In the genomic region with DNA sequence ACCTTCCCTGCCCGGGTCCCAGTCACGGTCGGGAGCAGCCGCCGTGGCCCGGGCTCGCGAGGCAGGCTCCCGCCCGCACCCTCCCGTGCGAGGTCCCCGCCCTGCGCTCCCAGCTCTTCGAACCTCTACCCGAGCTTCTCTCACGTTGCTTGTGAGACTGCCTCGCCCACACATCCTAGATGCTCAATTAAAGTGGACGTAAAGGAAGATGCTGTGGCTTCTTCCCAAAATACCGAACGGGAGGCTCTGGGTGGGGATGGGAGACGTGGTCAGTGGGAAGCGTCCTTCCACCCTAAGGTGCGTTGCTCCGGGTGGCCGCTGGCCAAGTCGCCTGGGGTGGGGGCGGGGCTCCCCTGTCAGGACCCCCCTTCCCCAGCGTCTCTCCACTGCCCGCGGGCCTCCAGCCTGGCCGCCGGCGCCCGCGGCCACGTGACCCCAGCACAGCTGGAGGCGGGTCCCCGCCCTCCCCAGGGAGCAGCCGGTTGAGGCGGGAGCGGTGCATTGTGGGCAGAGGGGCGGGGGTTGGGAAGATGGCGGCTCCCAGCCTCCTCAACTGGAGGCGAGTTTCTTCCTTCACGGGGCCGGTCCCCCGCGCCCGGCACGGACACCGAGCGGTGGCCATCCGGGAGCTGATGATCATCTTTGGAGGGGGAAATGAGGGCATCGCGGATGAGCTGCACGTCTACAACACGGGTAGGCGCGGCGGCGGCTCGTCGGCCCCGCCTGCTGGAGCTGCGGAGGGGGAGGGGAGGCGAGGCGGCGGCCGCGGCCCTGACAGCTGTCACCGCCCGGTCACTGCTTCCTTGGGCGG, we compare ENCODE assay signal across 8 cellular contexts. TPM values are rescaled to one million over a fixed set of nuclear protein-coding genes. Genes with fewer than 3 reads are reported as not detected.
DNase-seq lines count a peak whose midpoint lies in the region; ATAC-seq and TF ChIP-seq lines count a peak whose summit lies in the region.

TSS of gene HCFC2 (plus strand) at position 501 of the 811 bp plus-strand sequence. CDS start at position 531, 30 bp downstream.

- H3K27ac ChIP-seq in BLaER1 = peak within 1 kb of the TSS; percentile 84

- 0% methylated on average over 38 to 66 of the region's 74 CpGs for WGBS in lower leg skin, 2 donors

- peak within 1 kb of the TSS; percentile 87 for H3K9ac ChIP-seq in BLaER1

- TF ChIP-seq POLR2A in lower leg skin (IDR thresholded peaks at IDR 0.05) = no peak

- DNase-seq in GM19240 (ENCODE audit: insufficient read length, low spot score) (peak; percentile 93), NCI-H524 treated with DMSO at 0.1 percent for 48 hours (lab: John Stamatoyannopoulos, UW) (peak; percentile 28), dermis microvascular lymphatic vessel endothelial cell (ENCODE audit: low read depth in 2 of 2) (peak; percentile 53 to 87), lower leg skin (ENCODE audit: low spot score in 2 of 2) (peak; percentile 79 to 98)
- peak; percentile 85 for DNase-seq in activated CD4-positive, alpha-beta T cell treated with anti-CD3 and anti-CD28 coated beads, Interleukin-2, amount 50 U/mL, for 1 hour
- DNase-seq in stimulated activated CD4-positive, alpha-beta T cell treated with anti-CD3 and anti-CD28 coated beads, Interleukin-4, amount 100 ng/mL, for 4 hours = peak; percentile 89

- peak; percentile 80 for ATAC-seq in HG03457 (IDR thresholded peaks at IDR 0.05; ENCODE audit: unreplicated experiment)

- H4K20me1 ChIP-seq in BLaER1 = peaks cover 16% of the 10 kb centered on the region; the same call in 1 of the 2 replicates

- H3K4me3 ChIP-seq in BLaER1 (peak within 1 kb of the TSS; percentile 94), lower leg skin (ENCODE audit: low read depth, poor library complexity, severe bottlenecking) (peak within 1 kb of the TSS; percentile 92)

- H3K4me2 ChIP-seq in BLaER1 = peak within 1 kb of the TSS; percentile 98

- peaks cover 23% of the 10 kb centered on the region for H3K4me1 ChIP-seq in BLaER1

- intact Hi-C loops in lower leg skin (cut with DNase I; ENCODE audit: low total_unique reads) = no loop called here

- no peak for TF ChIP-seq CTCF in lower leg skin (IDR thresholded peaks at IDR 0.05)

- no peaks in the 10 kb centered on the region for H3K9me3 ChIP-seq in BLaER1

- peaks cover 19% of the 10 kb centered on the region for H3K36me3 ChIP-seq in BLaER1

- H3K27me3 ChIP-seq in BLaER1 = no peaks in the 10 kb centered on the region

RNA-seq across cellular contexts. Expression of gene HCFC2, which starts in this region (rescaled TPM):
- total RNA-seq in dermis microvascular lymphatic vessel endothelial cell = 16.8 and 17.4 TPM in 2 replicates
- 10 to 100 TPM; 11.0 to 18.9 (median 14.1) TPM for total RNA-seq in lower leg skin

Comparison
In these comparisons a context has a peak if more than half of its experiments do, and no peak if none do; other contexts are left out.
1. Peak in every context shown above with its lines: DNase-seq, ATAC-seq, H3K4me3 ChIP-seq and H3K27ac ChIP-seq.
2. DNase-seq: peak in every context shown above with its lines; median percentile 93 in GM19240; 89 in stimulated activated CD4-positive, alpha-beta T cell treated with anti-CD3 and anti-CD28 coated beads, Interleukin-4, amount 100 ng/mL, for 4 hours; 88 in lower leg skin; 85 in activated CD4-positive, alpha-beta T cell treated with anti-CD3 and anti-CD28 coated beads, Interleukin-2, amount 50 U/mL, for 1 hour; 70 in dermis microvascular lymphatic vessel endothelial cell; 28 in NCI-H524 treated with DMSO at 0.1 percent for 48 hours.